ENCODE assay signal across 30 cellular contexts in the genomic region with DNA sequence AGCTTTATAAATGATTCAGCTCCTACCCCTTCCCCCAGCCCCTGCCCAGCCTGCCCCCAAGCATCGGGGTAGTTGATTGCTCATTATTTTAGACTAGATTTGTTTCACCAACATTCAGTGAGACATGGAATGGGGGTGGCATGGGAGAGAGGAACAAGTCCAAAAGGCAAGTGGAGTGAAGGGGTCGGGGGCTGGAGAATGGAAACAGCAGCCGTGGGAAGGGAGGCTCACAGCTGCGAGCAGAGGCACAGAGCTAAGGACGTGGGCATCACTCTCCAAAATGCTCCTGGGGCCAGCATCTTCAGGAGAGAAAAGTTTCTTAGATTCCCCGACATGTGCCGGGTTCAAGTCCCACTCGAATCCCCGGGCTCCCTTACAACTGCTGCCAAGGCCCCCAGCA. TPM values are rescaled to one million over a fixed set of nuclear protein-coding genes. Genes with fewer than 3 reads are reported as not detected.
"Had no signal": no experiment of that assay in that cellular context is flagged by ENCODE, and none has a peak within 500 bp of the region (broad histone marks: within the 10 kb centered on the region; RNA-seq: fewer than 3 reads in every experiment).

No MANE protein-coding gene starts in this region.

- H3K27me3 ChIP-seq: neural progenitor cell, ovary, right atrium auricular region, right lobe of liver, testis, thyroid gland, upper lobe of right lung had no signal

- H3K27ac Mint-ChIP-seq: mesothelial cell of epicardium; natural killer cell; nephron progenitor cell; neural progenitor cell; progenitor cell of endocrine pancreas; stimulated activated naive B cell treated with anti-CD40 and anti-IgM and Interleukin-4, amounts not matched to agents 10 μg/mL and 1 μg/mL and 100 μg/mL, for 72 hours had no signal

- H3K4me3 Mint-ChIP-seq: mesothelial cell of epicardium; naive B cell; natural killer cell; nephron progenitor cell; neural progenitor cell; stimulated activated naive B cell treated with anti-CD40 and anti-IgM and Interleukin-4, amounts not matched to agents 10 μg/mL and 1 μg/mL and 100 μg/mL, for 72 hours had no signal

- H3K27ac ChIP-seq: lower lobe of right lung, neural progenitor cell, ovary, right atrium auricular region, right lobe of liver, stomach, testis, thyroid gland, upper lobe of right lung had no signal

- H3K9me3 ChIP-seq: lower lobe of right lung, ovary, right atrium auricular region, right lobe of liver, stomach, testis, thyroid gland, upper lobe of right lung had no signal

- DNase-seq: islet precursor cell; lower lobe of right lung; mammary epithelial cell; mesenchymal stem cell; naive B cell; natural killer cell; nephron progenitor cell; ovary; right lobe of liver; stimulated activated CD4-positive, alpha-beta T cell treated with anti-CD3 and anti-CD28 coated beads, Interleukin-1b, Interleukin-23, amount 100 ng/mL, for 48 hours; stimulated activated CD4-positive, alpha-beta T cell treated with anti-CD3 and anti-CD28 coated beads, Interleukin-2, amount 100 ng/mL, for 48 hours; stimulated activated CD4-positive, alpha-beta T cell treated with anti-CD3 and anti-CD28 coated beads, Interleukin-4, amount 100 ng/mL, for 4 hours; stimulated activated naive B cell treated with anti-CD40 and anti-IgM and Interleukin-4, amounts not matched to agents 10 μg/mL and 1 μg/mL and 100 μg/mL, for 72 hours; stimulated activated naive CD8-positive, alpha-beta T cell treated with anti-CD3 and anti-CD28 coated beads, Interleukin-15, Interleukin-2, amounts not matched to agents 100 U/mL and 50 U/mL, for 24 hours; stomach; testis; thyroid gland; trophoblast cell; upper lobe of right lung had no signal

- H3K4me1 Mint-ChIP-seq: naive B cell, natural killer cell had no signal

- H3K9me3 Mint-ChIP-seq: mesothelial cell of epicardium; naive B cell; natural killer cell; nephron progenitor cell; neural progenitor cell; stimulated activated naive B cell treated with anti-CD40 and anti-IgM and Interleukin-4, amounts not matched to agents 10 μg/mL and 1 μg/mL and 100 μg/mL, for 72 hours had no signal

- H3K4me3 ChIP-seq: lower lobe of right lung, neural progenitor cell, ovary, right atrium auricular region, right lobe of liver, smooth muscle cell, stomach, testis, thyroid gland, upper lobe of right lung had no signal

- H3K36me3 ChIP-seq: lower lobe of right lung, neural progenitor cell, ovary, right atrium auricular region, stomach, thyroid gland, upper lobe of right lung had no signal

- H3K36me3 Mint-ChIP-seq: mesothelial cell of epicardium; naive B cell; natural killer cell; neural progenitor cell; stimulated activated naive B cell treated with anti-CD40 and anti-IgM and Interleukin-4, amounts not matched to agents 10 μg/mL and 1 μg/mL and 100 μg/mL, for 72 hours had no signal

- ATAC-seq: lower lobe of right lung; natural killer cell; right lobe of liver; stimulated activated naive B cell treated with anti-CD40 and anti-IgM and Interleukin-4, amounts not matched to agents 10 μg/mL and 1 μg/mL and 100 μg/mL, for 72 hours; stimulated activated naive CD8-positive, alpha-beta T cell treated with anti-CD3 and anti-CD28 coated beads, Interleukin-15, Interleukin-2, amounts not matched to agents 100 U/mL and 50 U/mL, for 24 hours; upper lobe of right lung had no signal

- H3K27me3 Mint-ChIP-seq: naive B cell; stimulated activated naive B cell treated with anti-CD40 and anti-IgM and Interleukin-4, amounts not matched to agents 10 μg/mL and 1 μg/mL and 100 μg/mL, for 72 hours had no signal

- H3K4me1 ChIP-seq: lower lobe of right lung, right lobe of liver, thyroid gland, upper lobe of right lung had no signal

RNA-seq across cellular contexts. Expression of a gene that starts 56.4 kb away (rescaled TPM):
- total RNA-seq: kidney epithelial cell, liver, lower lobe of right lung, mammary epithelial cell, mesothelial cell of epicardium, omental fat pad, ovary, pulmonary artery endothelial cell, renal cortical epithelial cell, right lobe of liver, skeletal muscle tissue, smooth muscle cell, thyroid gland, upper lobe of right lung had no signal
- polyA plus RNA-seq: mammary epithelial cell, ovary, smooth muscle cell had no signal
